In genomic region chr18:62716679-62717058, GRCh38 we compare ENCODE assay signal across 1 cellular context.
TF ChIP-seq lines count a peak whose summit lies in the region.

No MANE protein-coding gene starts in this region.

TF ChIP-seq in H1, 55 proteins besides CTCF, POLR2A, EP300 and RAD21:
- no peak for TF ChIP-seq KDM5A (IDR thresholded peaks at IDR 0.05; ENCODE audit: low read length)
- no peak for TF ChIP-seq SP2 (IDR thresholded peaks at IDR 0.05; ENCODE audit: low read length)
- TF ChIP-seq SIRT6 (IDR thresholded peaks at IDR 0.05; ENCODE audit: low read length), result no peak
- no peak for TF ChIP-seq SP4 (IDR thresholded peaks at IDR 0.05; ENCODE audit: low read length)
- TF ChIP-seq TAF1 (IDR thresholded peaks at IDR 0.05; ENCODE audit: low read depth, low read length), result peak; percentile 33; the same call in 1 of the 2 replicates
- peak; percentile 76 for TF ChIP-seq ASH2L (IDR thresholded peaks at IDR 0.05; ENCODE audit: low read length)
- no peak for TF ChIP-seq BACH1 (IDR thresholded peaks at IDR 0.05; ENCODE audit: low read length)
- TF ChIP-seq BRCA1 (IDR thresholded peaks at IDR 0.05; ENCODE audit: low read depth, low read length), result no peak
- TF ChIP-seq EGR1 (IDR thresholded peaks at IDR 0.05; ENCODE audit: borderline replicate concordance, low read depth, low read length), result no peak
- no peak for TF ChIP-seq SIX5 (IDR thresholded peaks at IDR 0.05; ENCODE audit: low read depth, low read length)
